ENCODE assay signal across 8 cellular contexts in genomic region chr22:38655532-38656255, GRCh38. TPM values are rescaled to one million over a fixed set of nuclear protein-coding genes. Genes with fewer than 3 reads are reported as not detected.
DNase-seq lines count a peak whose midpoint lies in the region; ATAC-seq and TF ChIP-seq lines count a peak whose summit lies in the region.

No MANE protein-coding gene starts in this region.

- DNase-seq in NCI-H2196 (lab: John Stamatoyannopoulos, UW; ENCODE audit: unreplicated experiment) (peak; percentile 20), NCI-H2196 treated with DMSO at 0.1 percent for 48 hours (lab: John Stamatoyannopoulos, UW; ENCODE audit: unreplicated experiment) (no peak), NCI-H2171 treated with DMSO at 0.1 percent for 48 hours (lab: John Stamatoyannopoulos, UW) (peak; percentile 52), caudate nucleus (lab: John Stamatoyannopoulos, UW) (peak in 3 of 61 donors; percentile 56 to 60 (median 58)), right lobe of liver (peak in 1 of 3 donors; percentile 28), NCI-H2029 treated with DMSO at 0.1 percent for 48 hours (lab: John Stamatoyannopoulos, UW) (no peak)

- intact Hi-C loops in right lobe of liver (cut with DNase I), result no loop called here

- H3K36me3 ChIP-seq in right lobe of liver (no peaks in the 10 kb centered on the region), thymus (ENCODE audit: control insufficient read depth, insufficient read depth) (no peaks in the 10 kb centered on the region)

- H3K9me3 ChIP-seq in right lobe of liver (no peaks in the 10 kb centered on the region), thymus (ENCODE audit: control insufficient read depth) (no peaks in the 10 kb centered on the region)

- H3K4me3 ChIP-seq in right lobe of liver (peak overlapping the region; percentile 79 to 100 (median 95)), thymus (ENCODE audit: low read length) (peak overlapping the region; percentile 78)

- 18% methylated on average over 5 of the region's 22 CpGs for WGBS in right lobe of liver (ENCODE audit: insufficient coverage, low coverage, low lambda C conversion rate, missing lambda C conversion rate)
- 14% methylated on average over 22 of the region's 22 CpGs for WGBS in thymus

- no peak for TF ChIP-seq POLR2A in right lobe of liver (IDR thresholded peaks at IDR 0.05)

- TF ChIP-seq CTCF in right lobe of liver (IDR thresholded peaks at IDR 0.05), result no peak

- H3K4me1 ChIP-seq in right lobe of liver, result peaks cover 0 to 15% (median 4%) of the 10 kb centered on the region in 4 donors
- peaks cover 11% of the 10 kb centered on the region for H3K4me1 ChIP-seq in thymus (ENCODE audit: control insufficient read depth, insufficient read depth, low read length)

- H3K27ac ChIP-seq in caudate nucleus (ENCODE audit: low read depth, low read length), result peak overlapping the region; percentile 100
- peak overlapping the region in 2 of 3 donors; percentile 86 to 94 for H3K27ac ChIP-seq in right lobe of liver
- no peak overlapping the region for H3K27ac ChIP-seq in thymus (ENCODE audit: low read depth)

- ATAC-seq in right lobe of liver, result no peak
- no peak for ATAC-seq in HG03196 (IDR thresholded peaks at IDR 0.05; ENCODE audit: unreplicated experiment)

- H3K27me3 ChIP-seq in right lobe of liver (no peaks in the 10 kb centered on the region), thymus (ENCODE audit: control insufficient read depth, insufficient read depth) (no peaks in the 10 kb centered on the region)

RNA-seq across cellular contexts. Expression of gene FAM227A, which starts 0.5 kb away (rescaled TPM):
- total RNA-seq in right lobe of liver, result under 1 TPM in 4 of 6 experiments, not detected in 2; 0.02 to 0.20 (median 0.16) TPM
- polyA plus RNA-seq in thymus, result 0.73 TPM

RNA-seq across cellular contexts. Expression of gene CBY1, which starts 0.7 kb away (rescaled TPM):
- 10 to 100 TPM in 4 of 6 experiments, 1 to 10 TPM in 2; 6.1 to 14.4 (median 11.6) TPM for total RNA-seq in right lobe of liver
- polyA plus RNA-seq in thymus, result 41.1 TPM

RNA-seq across cellular contexts. Expression of gene TOMM22, which starts 26.1 kb away (rescaled TPM):
- 10 to 100 TPM; 23.2 to 36.8 (median 32.4) TPM for total RNA-seq in right lobe of liver
- 38.9 TPM for polyA plus RNA-seq in thymus

RNA-seq across cellular contexts. Expression of gene JOSD1, which starts 45.0 kb away (rescaled TPM):
- total RNA-seq in right lobe of liver, result 10 to 100 TPM; 13.0 to 32.2 (median 21.7) TPM
- 27.8 TPM for polyA plus RNA-seq in thymus

RNA-seq across cellular contexts. Expression of gene GTPBP1, which starts 50.0 kb away (rescaled TPM):
- 10 to 100 TPM; 13.4 to 21.6 (median 16.7) TPM for total RNA-seq in right lobe of liver
- 16.2 TPM for polyA plus RNA-seq in thymus

Comparison
In these comparisons a context has a peak if more than half of its experiments do, and no peak if none do; other contexts are left out.
1. DNase-seq: peak in NCI-H2196 (single experiment) and NCI-H2171 treated with DMSO at 0.1 percent for 48 hours (single experiment); none in NCI-H2196 treated with DMSO at 0.1 percent for 48 hours (single experiment) and NCI-H2029 treated with DMSO at 0.1 percent for 48 hours (single experiment).